ENCODE assay signal across 11 cellular contexts in the genomic region with DNA sequence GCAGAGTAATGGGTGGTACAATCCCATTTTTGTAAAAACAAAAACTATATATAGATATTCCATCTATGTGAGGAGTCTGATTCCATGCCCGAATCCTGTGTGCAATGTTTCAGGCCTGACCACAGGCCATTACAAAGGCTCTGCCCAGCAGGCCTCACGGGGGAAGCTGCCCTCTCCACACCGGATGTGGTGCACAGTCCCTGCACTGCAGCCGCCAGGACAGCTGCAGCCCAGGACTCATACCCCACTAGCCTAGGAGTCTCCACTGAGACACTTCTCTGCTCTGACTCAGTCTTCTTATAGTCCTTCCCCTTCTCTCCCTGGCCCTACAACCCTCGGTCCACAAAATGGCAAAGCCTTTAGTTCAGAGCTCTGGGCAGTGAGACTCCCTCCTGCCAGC.
DNase-seq lines count a peak whose midpoint lies in the region; ATAC-seq and TF ChIP-seq lines count a peak whose summit lies in the region.
"Had no signal": no experiment of that assay in that cellular context is flagged by ENCODE, and none has a peak within 500 bp of the region (broad histone marks: within the 10 kb centered on the region; RNA-seq: fewer than 3 reads in every experiment).

No MANE protein-coding gene starts in this region.

- ATAC-seq in SK-N-SH treated with all-trans-retinoic acid at 6 μM for 48 hours (no peak), upper lobe of left lung (ENCODE audit: low FRiP score in 2 of 2) (peak; percentile 66 to 80), GM18858 (IDR thresholded peaks at IDR 0.05; ENCODE audit: unreplicated experiment) (no peak)
- ATAC-seq: T-cell had no signal

- no peak for TF ChIP-seq RAD21 in SK-N-SH (IDR thresholded peaks at IDR 0.05; ENCODE audit: low read length)

- 90% methylated on average over 2 of the region's 5 CpGs for WGBS in SK-N-SH (ENCODE audit: low lambda C conversion rate)
- 72 to 79% methylated on average over 5 of the region's 5 CpGs for WGBS in upper lobe of left lung, 2 donors

- no peaks in the 10 kb centered on the region for H4K20me1 ChIP-seq in SK-N-SH (ENCODE audit: insufficient read depth)

- TF ChIP-seq POLR2A in upper lobe of left lung (IDR thresholded peaks at IDR 0.05) = peak in 1 of 4 donors; percentile 37

- CTCF ChIA-PET in SK-N-SH (lab: Yijun Ruan, JAX) = no interaction called here

- H3K4me3 ChIP-seq in SK-N-SH (ENCODE audit: low read depth in 2 of 2, low read length in 1 of 2) = no peak overlapping the region
- no peak overlapping the region for H3K4me3 ChIP-seq in upper lobe of left lung

- no peak for TF ChIP-seq EP300 in SK-N-SH (IDR thresholded peaks at IDR 0.05; ENCODE audit: borderline replicate concordance in 1 of 2, low read depth in 1 of 2, low read length in 1 of 2)
- TF ChIP-seq EP300 in upper lobe of left lung (IDR thresholded peaks at IDR 0.05) = no peak

- H3K79me2 ChIP-seq in SK-N-SH (ENCODE audit: insufficient read depth) = no peaks in the 10 kb centered on the region

- H3K27ac ChIP-seq in SK-N-SH (ENCODE audit: low read depth in 2 of 2, low read length in 1 of 2) (no peak overlapping the region), upper lobe of left lung (peak overlapping the region in 1 of 4 donors; percentile 18)
- H3K27ac ChIP-seq: 22Rv1 had no signal

- H3K9me3 ChIP-seq in SK-N-SH (no peaks in the 10 kb centered on the region), upper lobe of left lung (no peaks in the 10 kb centered on the region)

- no peaks in the 10 kb centered on the region for H3K9me2 ChIP-seq in SK-N-SH

- H3K4me1 ChIP-seq in SK-N-SH (ENCODE audit: control insufficient read depth in 1 of 2, insufficient read depth in 2 of 2, low read depth in 1 of 2, low read length in 1 of 2) = no peaks in the 10 kb centered on the region
- peaks cover 0 to 2% (median 0%) of the 10 kb centered on the region in 4 donors for H3K4me1 ChIP-seq in upper lobe of left lung

- no peaks in the 10 kb centered on the region for H3F3A ChIP-seq in SK-N-SH (replicated peaks; ENCODE audit: insufficient read depth)

- H3K9ac ChIP-seq in SK-N-SH = no peak overlapping the region

- H3K27me3 ChIP-seq in SK-N-SH (ENCODE audit: insufficient read depth) (no peaks in the 10 kb centered on the region), upper lobe of left lung (no peaks in the 10 kb centered on the region)

- 0 out of 2 replicates have a peak overlapping the region, but pooled peaks have one; percentile 64 for H2AFZ ChIP-seq in SK-N-SH (ENCODE audit: low read depth)

- POLR2A ChIA-PET in SK-N-SH (lab: Yijun Ruan, JAX) = no interaction called here

- DNase-seq in SK-N-SH (no peak), NOMO-1 (lab: John Stamatoyannopoulos, UW; ENCODE audit: unreplicated experiment in 2 of 2) (peak; percentile 75 to 79), foreskin melanocyte (peak; percentile 69), upper lobe of left lung (peak; percentile 28 to 49), NCI-H2029 (lab: John Stamatoyannopoulos, UW) (no peak), NCI-H774 (lab: John Stamatoyannopoulos, UW) (no peak)
- DNase-seq: activated T-cell treated with anti-CD3 and anti-CD28 coated beads, Interleukin-2, amount 50 U/mL, for 48 hours had no signal

- TF ChIP-seq CTCF in SK-N-SH (IDR thresholded peaks at IDR 0.05) = no peak
- TF ChIP-seq CTCF in upper lobe of left lung (IDR thresholded peaks at IDR 0.05) = no peak

- no peak overlapping the region for H3K4me2 ChIP-seq in SK-N-SH

- H3K36me3 ChIP-seq in SK-N-SH (replicated peaks in 1 of 2; ENCODE audit: control insufficient read depth in 1 of 2, insufficient read depth in 2 of 2, low read length in 1 of 2) (no peaks in the 10 kb centered on the region), upper lobe of left lung (no peaks in the 10 kb centered on the region)

TF ChIP-seq in SK-N-SH, 30 proteins besides CTCF, POLR2A, EP300 and RAD21:
- TF ChIP-seq, protein P1, sequence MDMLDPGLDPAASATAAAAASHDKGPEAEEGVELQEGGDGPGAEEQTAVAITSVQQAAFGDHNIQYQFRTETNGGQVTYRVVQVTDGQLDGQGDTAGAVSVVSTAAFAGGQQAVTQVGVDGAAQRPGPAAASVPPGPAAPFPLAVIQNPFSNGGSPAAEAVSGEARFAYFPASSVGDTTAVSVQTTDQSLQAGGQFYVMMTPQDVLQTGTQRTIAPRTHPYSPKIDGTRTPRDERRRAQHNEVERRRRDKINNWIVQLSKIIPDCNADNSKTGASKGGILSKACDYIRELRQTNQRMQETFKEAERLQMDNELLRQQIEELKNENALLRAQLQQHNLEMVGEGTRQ (IDR thresholded peaks at IDR 0.05; ENCODE audit: borderline replicate concordance, low read depth, low read length) = no peak
- TF ChIP-seq POLR2AphosphoS5 (IDR thresholded peaks at IDR 0.05; ENCODE audit: low read depth, low read length) = no peak
- TF ChIP-seq TAF1 (IDR thresholded peaks at IDR 0.05; ENCODE audit: borderline replicate concordance, low read depth, low read length) = no peak
- TF ChIP-seq JUND (IDR thresholded peaks at IDR 0.05) = no peak
- TF ChIP-seq, protein P2, sequence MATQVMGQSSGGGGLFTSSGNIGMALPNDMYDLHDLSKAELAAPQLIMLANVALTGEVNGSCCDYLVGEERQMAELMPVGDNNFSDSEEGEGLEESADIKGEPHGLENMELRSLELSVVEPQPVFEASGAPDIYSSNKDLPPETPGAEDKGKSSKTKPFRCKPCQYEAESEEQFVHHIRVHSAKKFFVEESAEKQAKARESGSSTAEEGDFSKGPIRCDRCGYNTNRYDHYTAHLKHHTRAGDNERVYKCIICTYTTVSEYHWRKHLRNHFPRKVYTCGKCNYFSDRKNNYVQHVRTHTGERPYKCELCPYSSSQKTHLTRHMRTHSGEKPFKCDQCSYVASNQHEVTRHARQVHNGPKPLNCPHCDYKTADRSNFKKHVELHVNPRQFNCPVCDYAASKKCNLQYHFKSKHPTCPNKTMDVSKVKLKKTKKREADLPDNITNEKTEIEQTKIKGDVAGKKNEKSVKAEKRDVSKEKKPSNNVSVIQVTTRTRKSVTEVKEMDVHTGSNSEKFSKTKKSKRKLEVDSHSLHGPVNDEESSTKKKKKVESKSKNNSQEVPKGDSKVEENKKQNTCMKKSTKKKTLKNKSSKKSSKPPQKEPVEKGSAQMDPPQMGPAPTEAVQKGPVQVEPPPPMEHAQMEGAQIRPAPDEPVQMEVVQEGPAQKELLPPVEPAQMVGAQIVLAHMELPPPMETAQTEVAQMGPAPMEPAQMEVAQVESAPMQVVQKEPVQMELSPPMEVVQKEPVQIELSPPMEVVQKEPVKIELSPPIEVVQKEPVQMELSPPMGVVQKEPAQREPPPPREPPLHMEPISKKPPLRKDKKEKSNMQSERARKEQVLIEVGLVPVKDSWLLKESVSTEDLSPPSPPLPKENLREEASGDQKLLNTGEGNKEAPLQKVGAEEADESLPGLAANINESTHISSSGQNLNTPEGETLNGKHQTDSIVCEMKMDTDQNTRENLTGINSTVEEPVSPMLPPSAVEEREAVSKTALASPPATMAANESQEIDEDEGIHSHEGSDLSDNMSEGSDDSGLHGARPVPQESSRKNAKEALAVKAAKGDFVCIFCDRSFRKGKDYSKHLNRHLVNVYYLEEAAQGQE (IDR thresholded peaks at IDR 0.05; ENCODE audit: low read depth, low read length) = no peak

TF ChIP-seq in SK-N-SH treated with all-trans-retinoic acid at 6 μM for 48 hours, 23 proteins besides CTCF, POLR2A, EP300 and RAD21:
- TF ChIP-seq SNAI2 (CRISPR knock-in tag; IDR thresholded peaks at IDR 0.05) = no peak
- TF ChIP-seq, protein P3, sequence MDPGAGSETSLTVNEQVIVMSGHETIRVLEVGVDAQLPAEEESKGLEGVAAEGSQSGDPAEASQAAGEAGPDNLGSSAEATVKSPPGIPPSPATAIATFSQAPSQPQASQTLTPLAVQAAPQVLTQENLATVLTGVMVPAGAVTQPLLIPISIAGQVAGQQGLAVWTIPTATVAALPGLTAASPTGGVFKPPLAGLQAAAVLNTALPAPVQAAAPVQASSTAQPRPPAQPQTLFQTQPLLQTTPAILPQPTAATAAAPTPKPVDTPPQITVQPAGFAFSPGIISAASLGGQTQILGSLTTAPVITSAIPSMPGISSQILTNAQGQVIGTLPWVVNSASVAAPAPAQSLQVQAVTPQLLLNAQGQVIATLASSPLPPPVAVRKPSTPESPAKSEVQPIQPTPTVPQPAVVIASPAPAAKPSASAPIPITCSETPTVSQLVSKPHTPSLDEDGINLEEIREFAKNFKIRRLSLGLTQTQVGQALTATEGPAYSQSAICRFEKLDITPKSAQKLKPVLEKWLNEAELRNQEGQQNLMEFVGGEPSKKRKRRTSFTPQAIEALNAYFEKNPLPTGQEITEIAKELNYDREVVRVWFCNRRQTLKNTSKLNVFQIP (CRISPR knock-in tag; IDR thresholded peaks at IDR 0.05; ENCODE audit: borderline replicate concordance, low read depth) = no peak
- TF ChIP-seq, protein P4, sequence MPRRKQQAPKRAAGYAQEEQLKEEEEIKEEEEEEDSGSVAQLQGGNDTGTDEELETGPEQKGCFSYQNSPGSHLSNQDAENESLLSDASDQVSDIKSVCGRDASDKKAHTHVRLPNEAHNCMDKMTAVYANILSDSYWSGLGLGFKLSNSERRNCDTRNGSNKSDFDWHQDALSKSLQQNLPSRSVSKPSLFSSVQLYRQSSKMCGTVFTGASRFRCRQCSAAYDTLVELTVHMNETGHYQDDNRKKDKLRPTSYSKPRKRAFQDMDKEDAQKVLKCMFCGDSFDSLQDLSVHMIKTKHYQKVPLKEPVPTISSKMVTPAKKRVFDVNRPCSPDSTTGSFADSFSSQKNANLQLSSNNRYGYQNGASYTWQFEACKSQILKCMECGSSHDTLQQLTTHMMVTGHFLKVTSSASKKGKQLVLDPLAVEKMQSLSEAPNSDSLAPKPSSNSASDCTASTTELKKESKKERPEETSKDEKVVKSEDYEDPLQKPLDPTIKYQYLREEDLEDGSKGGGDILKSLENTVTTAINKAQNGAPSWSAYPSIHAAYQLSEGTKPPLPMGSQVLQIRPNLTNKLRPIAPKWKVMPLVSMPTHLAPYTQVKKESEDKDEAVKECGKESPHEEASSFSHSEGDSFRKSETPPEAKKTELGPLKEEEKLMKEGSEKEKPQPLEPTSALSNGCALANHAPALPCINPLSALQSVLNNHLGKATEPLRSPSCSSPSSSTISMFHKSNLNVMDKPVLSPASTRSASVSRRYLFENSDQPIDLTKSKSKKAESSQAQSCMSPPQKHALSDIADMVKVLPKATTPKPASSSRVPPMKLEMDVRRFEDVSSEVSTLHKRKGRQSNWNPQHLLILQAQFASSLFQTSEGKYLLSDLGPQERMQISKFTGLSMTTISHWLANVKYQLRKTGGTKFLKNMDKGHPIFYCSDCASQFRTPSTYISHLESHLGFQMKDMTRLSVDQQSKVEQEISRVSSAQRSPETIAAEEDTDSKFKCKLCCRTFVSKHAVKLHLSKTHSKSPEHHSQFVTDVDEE (CRISPR knock-in tag; IDR thresholded peaks at IDR 0.05) = no peak

Comparison
In these comparisons a context has a peak if more than half of its experiments do, and no peak if none do; other contexts are left out.
1. DNase-seq: peak in NOMO-1 (2 of 2), foreskin melanocyte (single experiment) and upper lobe of left lung (2 of 2); none in SK-N-SH (single experiment), NCI-H2029 (single experiment) and NCI-H774 (single experiment).
2. ATAC-seq: peak in upper lobe of left lung (2 of 2); none in SK-N-SH treated with all-trans-retinoic acid at 6 μM for 48 hours (single experiment) and GM18858 (single experiment).